Comparison of ENCODE assay signal across 1 cellular context in genomic region chr9:131530930-131531832, GRCh38.
TF ChIP-seq lines count a peak whose summit lies in the region.

Gene UCK1 (minus strand): TSS chr9:131531263. CDS start chr9:131531174, 89 bp downstream.

TF ChIP-seq in HepG2, 621 proteins besides CTCF, POLR2A, EP300 and RAD21 (continued from another document and continues in another):
- TF ChIP-seq ZBED4 (CRISPR knock-in tag; IDR thresholded peaks at IDR 0.05; ENCODE audit: borderline replicate concordance) (peak; percentile 66; the same call in 1 of the 2 replicates), ZNF768 (CRISPR knock-in tag; IDR thresholded peaks at IDR 0.05) (no peak), ZSCAN20 (CRISPR knock-in tag; IDR thresholded peaks at IDR 0.05; ENCODE audit: borderline replicate concordance) (0 out of 2 replicates have a peak, but pooled peaks have one; percentile 33), FLYWCH1 (CRISPR knock-in tag; IDR thresholded peaks at IDR 0.05) (no peak), UBTF (CRISPR knock-in tag; IDR thresholded peaks at IDR 0.05) (peak; percentile 30; the same call in 1 of the 2 replicates), ZNF790 (CRISPR knock-in tag; IDR thresholded peaks at IDR 0.05; ENCODE audit: borderline replicate concordance) (peak; percentile 39; the same call in 1 of the 2 replicates), ATF5 (CRISPR knock-in tag; IDR thresholded peaks at IDR 0.05; ENCODE audit: low read depth) (no peak), MED8 (CRISPR knock-in tag; IDR thresholded peaks at IDR 0.05; ENCODE audit: insufficient replicate concordance) (no peak), NR3C1 (CRISPR knock-in tag; IDR thresholded peaks at IDR 0.05) (no peak), ZKSCAN5 (CRISPR knock-in tag; IDR thresholded peaks at IDR 0.05) (no peak), ZNF75D (CRISPR knock-in tag; IDR thresholded peaks at IDR 0.05; ENCODE audit: borderline replicate concordance) (no peak), ZNF737 (CRISPR knock-in tag; IDR thresholded peaks at IDR 0.05; ENCODE audit: borderline replicate concordance) (no peak), E2F1 (CRISPR knock-in tag; IDR thresholded peaks at IDR 0.05) (peak; percentile 52; the same call in 1 of the 2 replicates), HOXA3 (CRISPR knock-in tag; IDR thresholded peaks at IDR 0.05) (peak; percentile 43; the same call in 1 of the 2 replicates), GABPA (IDR thresholded peaks at IDR 0.05; ENCODE audit: low read depth, low read length) (peak; percentile 90), GABPA (CRISPR knock-in tag; IDR thresholded peaks at IDR 0.05; ENCODE audit: low read depth) (peak; percentile 84), THAP9 (CRISPR knock-in tag; IDR thresholded peaks at IDR 0.05; ENCODE audit: borderline replicate concordance) (no peak), TBX2 (CRISPR knock-in tag; IDR thresholded peaks at IDR 0.05; ENCODE audit: borderline replicate concordance) (peak; percentile 39; the same call in 1 of the 2 replicates), HNF1A (IDR thresholded peaks at IDR 0.05; ENCODE audit: low read depth) (no peak), HNF1A (CRISPR knock-in tag; IDR thresholded peaks at IDR 0.05; ENCODE audit: borderline replicate concordance) (no peak), ZNF747 (CRISPR knock-in tag; IDR thresholded peaks at IDR 0.05; ENCODE audit: borderline replicate concordance) (0 out of 2 replicates have a peak, but pooled peaks have one; percentile 36), ZNF18 (CRISPR knock-in tag; IDR thresholded peaks at IDR 0.05; ENCODE audit: insufficient replicate concordance) (no peak), TFDP1 (CRISPR knock-in tag; IDR thresholded peaks at IDR 0.05; ENCODE audit: borderline replicate concordance) (peak; percentile 76; the same call in 1 of the 2 replicates), ZNF761 (CRISPR knock-in tag; conservative IDR thresholded peaks at IDR 0.05) (no peak), SRY (CRISPR knock-in tag; IDR thresholded peaks at IDR 0.05) (no peak), THAP11 (CRISPR knock-in tag; IDR thresholded peaks at IDR 0.05) (peak; percentile 99), ZSCAN25 (CRISPR knock-in tag; IDR thresholded peaks at IDR 0.05) (no peak), ZNF451 (CRISPR knock-in tag; IDR thresholded peaks at IDR 0.05) (no peak), NCOA5 (CRISPR knock-in tag; IDR thresholded peaks at IDR 0.05) (no peak), ZNF234 (CRISPR knock-in tag; conservative IDR thresholded peaks at IDR 0.05) (no peak), ZNF574 (CRISPR knock-in tag; IDR thresholded peaks at IDR 0.05) (peak; percentile 81), NR1H2 (CRISPR knock-in tag; IDR thresholded peaks at IDR 0.05; ENCODE audit: borderline replicate concordance, low read depth) (no peak), ATF2 (CRISPR knock-in tag; IDR thresholded peaks at IDR 0.05) (0 out of 2 replicates have a peak, but pooled peaks have one; percentile 24)
